Comparison of ENCODE assay signal across 28 cellular contexts in genomic region chr17:63337579-63337978, GRCh38.
DNase-seq lines count a peak whose midpoint lies in the region; ATAC-seq, FAIRE-seq and TF ChIP-seq lines count a peak whose summit lies in the region.
"Had no signal": no experiment of that assay in that cellular context is flagged by ENCODE, and none has a peak within 500 bp of the region (broad histone marks: within the 10 kb centered on the region; RNA-seq: fewer than 3 reads in every experiment).

No MANE protein-coding gene starts in this region.

- H3K9me3 Mint-ChIP-seq in activated naive CD4-positive, alpha-beta T cell treated with anti-CD3 and anti-CD28 coated beads, Interleukin-2, amount 10 ng/mL, durations not matched to agents 7 days and 5 days, result no peaks in the 10 kb centered on the region
- H3K9me3 Mint-ChIP-seq: CD4-positive, alpha-beta memory T cell had no signal

- ATAC-seq in PC-3 (no peak), foreskin keratinocyte (no peak), HG03565 (IDR thresholded peaks at IDR 0.05; ENCODE audit: unreplicated experiment) (no peak)
- ATAC-seq: A549, HCT116, HepG2 had no signal

- H3K27ac Mint-ChIP-seq in activated naive CD4-positive, alpha-beta T cell treated with anti-CD3 and anti-CD28 coated beads, Interleukin-2, amount 10 ng/mL, durations not matched to agents 7 days and 5 days, result no peak overlapping the region
- H3K27ac Mint-ChIP-seq: CD4-positive, alpha-beta memory T cell had no signal

- no peaks in the 10 kb centered on the region for H3K4me1 Mint-ChIP-seq in activated naive CD4-positive, alpha-beta T cell treated with anti-CD3 and anti-CD28 coated beads, Interleukin-2, amount 10 ng/mL, durations not matched to agents 7 days and 5 days
- H3K4me1 Mint-ChIP-seq: CD4-positive, alpha-beta memory T cell had no signal

- intact Hi-C loops in PC-3 (cut with micrococcal nuclease), result no loop called here

- H3K4me3 Mint-ChIP-seq in activated naive CD4-positive, alpha-beta T cell treated with anti-CD3 and anti-CD28 coated beads, Interleukin-2, amount 10 ng/mL, durations not matched to agents 7 days and 5 days, result no peak overlapping the region
- H3K4me3 Mint-ChIP-seq: CD4-positive, alpha-beta memory T cell had no signal

- H3K4me2 ChIP-seq in PC-3 (ENCODE audit: low read length), result no peak overlapping the region
- H3K4me2 ChIP-seq: A549 had no signal

- peaks cover 19% of the 10 kb centered on the region for H3K4me1 ChIP-seq in PC-3 (ENCODE audit: insufficient read depth, low read length)
- no peaks in the 10 kb centered on the region for H3K4me1 ChIP-seq in foreskin keratinocyte

- H3K27me3 ChIP-seq in PC-3 (ENCODE audit: low read length) (no peaks in the 10 kb centered on the region), bronchial epithelial cell (ENCODE audit: control insufficient read depth, insufficient read depth, low read length) (no peaks in the 10 kb centered on the region), foreskin keratinocyte (no peaks in the 10 kb centered on the region)

- H3K27me3 Mint-ChIP-seq in activated naive CD4-positive, alpha-beta T cell treated with anti-CD3 and anti-CD28 coated beads, Interleukin-2, amount 10 ng/mL, durations not matched to agents 7 days and 5 days, result no peaks in the 10 kb centered on the region
- H3K27me3 Mint-ChIP-seq: CD4-positive, alpha-beta memory T cell had no signal

- POLR2A ChIA-PET in PC-3 (lab: Charles Lee; ENCODE audit: unreplicated experiment), result no interaction called here

- H3K36me3 ChIP-seq in PC-3 (ENCODE audit: low read depth, low read length) (peaks cover 5% of the 10 kb centered on the region; the same call in 1 of the 2 replicates), bronchial epithelial cell (ENCODE audit: control insufficient read depth, insufficient read depth, low read length) (peaks cover 8% of the 10 kb centered on the region)

- no peaks in the 10 kb centered on the region for H4K20me1 ChIP-seq in PC-3 (ENCODE audit: low read length)

- peak; percentile 37 for DNase-seq in EL
- peak; percentile 36 for DNase-seq in PC-3
- DNase-seq in bronchial epithelial cell (ENCODE audit: low read depth), result peak; percentile 8
- peak; percentile 1 to 41 for DNase-seq in foreskin keratinocyte
- DNase-seq in activated naive CD4-positive, alpha-beta T cell treated with anti-CD3 and anti-CD28 coated beads, Interleukin-2, amount 10 ng/mL, durations not matched to agents 7 days and 5 days, result no peak
- DNase-seq in NCI-H2081 treated with DMSO at 0.1 percent for 48 hours (lab: John Stamatoyannopoulos, UW), result no peak
- no peak for DNase-seq in middle frontal gyrus (ENCODE audit: extremely low spot score, low spot score)
- DNase-seq: AML-193; C1 segment of cervical spinal cord; CD4-positive, alpha-beta memory T cell; COR-L47; GOT3; Karpas-422; MV-4-11; NCI-H1105 treated with DMSO at 0.1 percent for 48 hours; NCI-H146; NCI-H1930; NCI-H446; NCI-H526; NCI-H82; RPMI8226; SHP77 treated with DMSO at 0.1 percent for 48 hours; SW 1271 had no signal

- H3K27ac ChIP-seq in PC-3 (ENCODE audit: low read length) (no peak overlapping the region), foreskin keratinocyte (no peak overlapping the region)
- H3K27ac ChIP-seq: A549 had no signal

- no peaks in the 10 kb centered on the region for H3F3A ChIP-seq in PC-3 (ENCODE audit: low read length, unreplicated experiment)

- H3K79me2 ChIP-seq in PC-3 (ENCODE audit: low read length), result no peaks in the 10 kb centered on the region

- H2AFZ ChIP-seq in PC-3 (ENCODE audit: low read length), result no peak overlapping the region

- no peak overlapping the region for H3K4me3 ChIP-seq in PC-3 (ENCODE audit: low read length)
- no peak overlapping the region for H3K4me3 ChIP-seq in bronchial epithelial cell (ENCODE audit: low read depth, low read length)
- H3K4me3 ChIP-seq: A549 had no signal

- no TSS peak for BruUV-seq in PC-3 (replicated peaks; lab: Mats Ljungman, UMichigan)

- H3K9ac ChIP-seq in PC-3 (ENCODE audit: low read length), result no peak overlapping the region

- no peaks in the 10 kb centered on the region for H3K9me2 ChIP-seq in PC-3 (replicated peaks; ENCODE audit: low read length)

- no peak for FAIRE-seq in bronchial epithelial cell (lab: Jason Lieb, UNC)
- FAIRE-seq: A549, GM12892, HepG2 had no signal

- no peaks in the 10 kb centered on the region for H3K9me3 ChIP-seq in PC-3 (ENCODE audit: low read length)
- H3K9me3 ChIP-seq: A549 had no signal

- H3K36me3 Mint-ChIP-seq in activated naive CD4-positive, alpha-beta T cell treated with anti-CD3 and anti-CD28 coated beads, Interleukin-2, amount 10 ng/mL, durations not matched to agents 7 days and 5 days, result no peaks in the 10 kb centered on the region

- TF ChIP-seq CTCF in PC-3 (conservative IDR thresholded peaks at IDR 0.05; ENCODE audit: low read depth, low read length) (no peak), bronchial epithelial cell (IDR thresholded peaks at IDR 0.05; ENCODE audit: insufficient read depth, low read length, severe bottlenecking) (no peak), foreskin keratinocyte (conservative IDR thresholded peaks at IDR 0.05) (no peak)

- CTCF ChIA-PET in PC-3 (lab: Charles Lee), result interaction anchor here (0.7 kb wide), 1 partner anchor 18 kb away, joined by 3 read pairs; no protein-coding TSS in a partner anchor
- CTCF ChIA-PET in activated naive CD4-positive, alpha-beta T cell treated with anti-CD3 and anti-CD28 coated beads, Interleukin-2, amount 10 ng/mL, durations not matched to agents 7 days and 5 days (lab: Charles Lee), result no interaction called here

Comparison
In these comparisons a context has a peak if more than half of its experiments do, and no peak if none do; other contexts are left out.
1. DNase-seq: peak in EL (single experiment), PC-3 (single experiment), bronchial epithelial cell (single experiment) and foreskin keratinocyte (2 of 2); none in activated naive CD4-positive, alpha-beta T cell treated with anti-CD3 and anti-CD28 coated beads, Interleukin-2, amount 10 ng/mL, durations not matched to agents 7 days and 5 days (single experiment), NCI-H2081 treated with DMSO at 0.1 percent for 48 hours (single experiment) and middle frontal gyrus (single experiment).